Comparison of ENCODE assay signal across 1 cellular context in genomic region chr5:138331449-138332368, GRCh38.
TF ChIP-seq lines count a peak whose summit lies in the region.

Gene CDC25C, minus strand, starts transcription at chr5:138331804. Its CDS starts 624 bp downstream, at chr5:138331180.

TF ChIP-seq in HEK293, 187 proteins besides CTCF, POLR2A, EP300 and RAD21 (continued from another document and continues in another):
- TF ChIP-seq ZNF692 (tag by site-specific recombination; IDR thresholded peaks at IDR 0.05) (0 out of 2 replicates have a peak, but pooled peaks have one; percentile 54), ZNF624 (tag by site-specific recombination; IDR thresholded peaks at IDR 0.05) (no peak), OVOL3 (tag by site-specific recombination; IDR thresholded peaks at IDR 0.05) (no peak), ZNF132 (tag by site-specific recombination; IDR thresholded peaks at IDR 0.05; ENCODE audit: borderline replicate concordance) (no peak), ZNF837 (tag by site-specific recombination; IDR thresholded peaks at IDR 0.05) (no peak), ZNF561 (tag by site-specific recombination; IDR thresholded peaks at IDR 0.05; ENCODE audit: borderline replicate concordance) (0 out of 2 replicates have a peak, but pooled peaks have one; percentile 20), ZNF362 (tag by site-specific recombination; IDR thresholded peaks at IDR 0.05) (no peak), ZNF658 (tag by site-specific recombination; IDR thresholded peaks at IDR 0.05) (no peak), BCL11A (tag by site-specific recombination; IDR thresholded peaks at IDR 0.05; ENCODE audit: low read depth) (no peak), ZBTB6 (tag by site-specific recombination; IDR thresholded peaks at IDR 0.05) (no peak), ZNF843 (tag by site-specific recombination; IDR thresholded peaks at IDR 0.05) (0 out of 2 replicates have a peak, but pooled peaks have one; percentile 21), WT1 (tag by site-specific recombination; IDR thresholded peaks at IDR 0.05) (0 out of 2 replicates have a peak, but pooled peaks have one; percentile 20), ZSCAN23 (tag by site-specific recombination; IDR thresholded peaks at IDR 0.05) (peak; percentile 27; the same call in 1 of the 2 replicates), ZNF654 (tag by site-specific recombination; IDR thresholded peaks at IDR 0.05; ENCODE audit: low read depth) (no peak), ZNF214 (tag by site-specific recombination; IDR thresholded peaks at IDR 0.05; ENCODE audit: borderline replicate concordance) (no peak), ZNF777 (tag by site-specific recombination; IDR thresholded peaks at IDR 0.05; ENCODE audit: borderline replicate concordance) (peak; percentile 60; the same call in 1 of the 2 replicates), ZNF202 (tag by site-specific recombination; IDR thresholded peaks at IDR 0.05; ENCODE audit: borderline replicate concordance) (no peak), ZSCAN5A (tag by site-specific recombination; IDR thresholded peaks at IDR 0.05) (0 out of 2 replicates have a peak, but pooled peaks have one; percentile 24), SP2 (tag by site-specific recombination; IDR thresholded peaks at IDR 0.05) (peak; percentile 99), SALL2 (tag by site-specific recombination; IDR thresholded peaks at IDR 0.05; ENCODE audit: borderline replicate concordance) (no peak), MZF1 (tag by site-specific recombination; IDR thresholded peaks at IDR 0.05; ENCODE audit: borderline replicate concordance) (no peak), ZNF488 (tag by site-specific recombination; IDR thresholded peaks at IDR 0.05) (no peak), ZNF18 (tag by site-specific recombination; IDR thresholded peaks at IDR 0.05) (no peak), PATZ1 (tag by site-specific recombination; IDR thresholded peaks at IDR 0.05) (peak; percentile 53), SP3 (tag by site-specific recombination; IDR thresholded peaks at IDR 0.05) (peak; percentile 83), ZNF416 (tag by site-specific recombination; IDR thresholded peaks at IDR 0.05) (no peak), REPIN1 (tag by site-specific recombination; IDR thresholded peaks at IDR 0.05; ENCODE audit: low read depth) (no peak), ZNF621 (tag by site-specific recombination; IDR thresholded peaks at IDR 0.05) (no peak), ZNF302 (tag by site-specific recombination; IDR thresholded peaks at IDR 0.05; ENCODE audit: low read depth) (no peak), MYNN (tag by site-specific recombination; IDR thresholded peaks at IDR 0.05; ENCODE audit: borderline replicate concordance) (no peak), ZNF138 (tag by site-specific recombination; IDR thresholded peaks at IDR 0.05; ENCODE audit: borderline replicate concordance) (no peak), ZNF223 (tag by site-specific recombination; IDR thresholded peaks at IDR 0.05) (no peak), ZNF148 (tag by site-specific recombination; IDR thresholded peaks at IDR 0.05; ENCODE audit: borderline replicate concordance) (no peak), ZNF184 (tag by site-specific recombination; IDR thresholded peaks at IDR 0.05) (0 out of 2 replicates have a peak, but pooled peaks have one; percentile 37), ZNF274 (IDR thresholded peaks at IDR 0.05; ENCODE audit: low read length) (no peak), ZNF274 (tag by site-specific recombination; IDR thresholded peaks at IDR 0.05; ENCODE audit: borderline replicate concordance) (no peak), KLF16 (tag by site-specific recombination; IDR thresholded peaks at IDR 0.05) (peak; percentile 88), ZNF423 (tag by site-specific recombination; IDR thresholded peaks at IDR 0.05) (no peak), ZSCAN30 (tag by site-specific recombination; IDR thresholded peaks at IDR 0.05) (peak; percentile 49; the same call in 1 of the 2 replicates), GLIS2 (tag by site-specific recombination; IDR thresholded peaks at IDR 0.05) (peak; percentile 9), ZNF133 (tag by site-specific recombination; IDR thresholded peaks at IDR 0.05) (no peak), ZEB2 (tag by site-specific recombination; IDR thresholded peaks at IDR 0.05) (peak; percentile 32; the same call in 1 of the 2 replicates), ZNF26 (tag by site-specific recombination; IDR thresholded peaks at IDR 0.05) (no peak), ZNF292 (tag by site-specific recombination; IDR thresholded peaks at IDR 0.05; ENCODE audit: borderline replicate concordance, low read depth) (no peak), HIC1 (tag by site-specific recombination; IDR thresholded peaks at IDR 0.05) (no peak), ZNF645 (tag by site-specific recombination; IDR thresholded peaks at IDR 0.05) (no peak)
